Comparison of ENCODE assay signal across 8 cellular contexts in the genomic region with DNA sequence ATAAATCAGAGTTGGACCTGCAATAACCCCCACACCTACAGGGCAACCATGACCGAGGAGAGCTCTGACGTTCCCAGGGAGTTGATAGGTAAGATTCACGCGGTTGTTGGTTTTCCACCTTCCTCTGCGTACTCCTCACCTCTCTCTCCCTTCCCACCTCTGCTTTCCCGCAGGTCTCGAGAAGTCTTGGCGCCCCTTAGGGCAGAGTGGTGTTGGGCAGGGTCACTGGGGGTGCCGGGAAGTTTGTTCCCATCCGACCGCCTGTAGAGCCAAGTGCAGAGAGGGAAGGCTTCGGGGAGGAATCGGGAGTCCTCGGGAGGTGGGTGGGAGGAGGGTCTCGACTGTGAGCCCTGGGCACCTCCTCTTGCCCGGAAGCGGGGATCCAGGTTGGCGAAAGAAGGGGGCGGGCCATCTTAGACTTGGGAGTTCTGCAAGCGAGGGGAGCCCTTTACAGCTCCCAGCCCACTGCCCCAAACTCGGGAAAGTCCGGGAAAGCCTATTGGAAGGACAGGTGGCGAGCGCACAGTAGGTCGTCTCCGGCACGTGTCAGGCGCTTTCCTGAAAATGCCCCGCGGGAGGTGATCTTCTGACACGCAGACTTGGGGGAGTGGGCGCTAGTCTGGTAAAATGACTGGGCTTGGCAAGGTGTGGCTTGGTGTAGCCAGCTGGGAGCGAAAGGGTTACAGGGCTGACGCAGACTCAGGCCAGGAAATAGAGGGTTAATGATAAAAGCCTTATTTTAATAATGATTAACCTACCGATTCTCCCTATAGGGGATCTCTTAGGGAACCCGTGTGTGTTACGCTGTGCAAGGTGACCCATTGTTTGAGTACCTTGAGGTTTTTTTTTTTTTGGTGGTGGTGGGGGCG. TPM values are rescaled to one million over a fixed set of nuclear protein-coding genes. Genes with fewer than 3 reads are reported as not detected.
DNase-seq lines count a peak whose midpoint lies in the region; ATAC-seq and TF ChIP-seq lines count a peak whose summit lies in the region.

No MANE protein-coding gene starts in this region.

- H3K9ac ChIP-seq in mesendoderm (ENCODE audit: low read length) = peak overlapping the region; percentile 91

- ATAC-seq in HG02642 (IDR thresholded peaks at IDR 0.05; ENCODE audit: poor library complexity, unreplicated experiment) = peak; percentile 15

- peak overlapping the region; percentile 2 for H2BK5ac ChIP-seq in mesendoderm (ENCODE audit: low read length)

- H3K4ac ChIP-seq in mesendoderm (ENCODE audit: low read depth, low read length) = no peak overlapping the region

- intact Hi-C loops in Calu3 (cut with micrococcal nuclease; ENCODE audit: unreplicated experiment) (loop anchor here (1.0 to 5.0 kb wide), 4 partner anchors 31 to 147 kb away; no protein-coding TSS in a partner anchor), testis (cut with DNase I; ENCODE audit: low total_unique reads) (no loop called here)
- intact Hi-C loops in dendritic cell treated with granulocyte-macrophage colony-stimulating factor and Interleukin-4, amounts not matched to agents 40 ng/mL and 50 ng/mL, for 4 days (cut with micrococcal nuclease) = loop anchor here (5.0 kb wide), 1 partner anchor 207 kb away; no protein-coding TSS in a partner anchor

- H3K79me1 ChIP-seq in mesendoderm (ENCODE audit: low read length) = peaks cover 9% of the 10 kb centered on the region

- H3K27ac ChIP-seq in mesendoderm (ENCODE audit: low read depth, low read length) (peak overlapping the region; percentile 93), testis (peak overlapping the region; percentile 88)

- TF ChIP-seq CTCF in Calu3 (IDR thresholded peaks at IDR 0.05; ENCODE audit: unreplicated experiment) (no peak), testis (IDR thresholded peaks at IDR 0.05) (no peak)

- no peak overlapping the region for H4K5ac ChIP-seq in mesendoderm (ENCODE audit: low read length)

- peak overlapping the region; percentile 56 for H3K4me2 ChIP-seq in mesendoderm (ENCODE audit: low read length)

- H2BK120ac ChIP-seq in mesendoderm (ENCODE audit: low read depth, low read length) = no peak overlapping the region

- H3K4me3 Mint-ChIP-seq in Calu3 (ENCODE audit: low read depth, unreplicated experiment) = peak overlapping the region; percentile 76
- peak overlapping the region; percentile 89 for H3K4me3 Mint-ChIP-seq in T-helper 2 cell treated with Interferon-gamma antibody and Interleukin-4, amounts not matched to agents 5 μg/mL and 100 μg/mL, for 36 hours
- peak overlapping the region; percentile 91 for H3K4me3 Mint-ChIP-seq in dendritic cell treated with granulocyte-macrophage colony-stimulating factor and Interleukin-4, amounts not matched to agents 40 ng/mL and 50 ng/mL, for 4 days

- H3K56ac ChIP-seq in mesendoderm (ENCODE audit: low read length) = peak overlapping the region; percentile 79

- H3K4me3 ChIP-seq in mesendoderm (ENCODE audit: low read length) (peak overlapping the region; percentile 91), testis (peak overlapping the region; percentile 81 to 92)

- CTCF ChIA-PET in Calu3 (lab: Charles Lee) = interaction anchor here (0.6 to 4.9 kb wide), 52 partner anchors 8 to 619 kb away, joined by 3 to 107 read pairs (median 6); no protein-coding TSS in a partner anchor

- no peaks in the 10 kb centered on the region for H3K9me3 Mint-ChIP-seq in Calu3 (ENCODE audit: low read depth, unreplicated experiment)
- H3K9me3 Mint-ChIP-seq in T-helper 2 cell treated with Interferon-gamma antibody and Interleukin-4, amounts not matched to agents 5 μg/mL and 100 μg/mL, for 36 hours = no peaks in the 10 kb centered on the region
- no peaks in the 10 kb centered on the region for H3K9me3 Mint-ChIP-seq in dendritic cell treated with granulocyte-macrophage colony-stimulating factor and Interleukin-4, amounts not matched to agents 40 ng/mL and 50 ng/mL, for 4 days

- no peaks in the 10 kb centered on the region for H3K27me3 Mint-ChIP-seq in Calu3 (ENCODE audit: unreplicated experiment)
- H3K27me3 Mint-ChIP-seq in T-helper 2 cell treated with Interferon-gamma antibody and Interleukin-4, amounts not matched to agents 5 μg/mL and 100 μg/mL, for 36 hours (ENCODE audit: low read depth) = peaks cover 20% of the 10 kb centered on the region
- peaks cover 24% of the 10 kb centered on the region for H3K27me3 Mint-ChIP-seq in dendritic cell treated with granulocyte-macrophage colony-stimulating factor and Interleukin-4, amounts not matched to agents 40 ng/mL and 50 ng/mL, for 4 days

- H3K36me3 Mint-ChIP-seq in Calu3 (ENCODE audit: insufficient read depth, unreplicated experiment) = peaks cover 50% of the 10 kb centered on the region
- no peaks in the 10 kb centered on the region for H3K36me3 Mint-ChIP-seq in T-helper 2 cell treated with Interferon-gamma antibody and Interleukin-4, amounts not matched to agents 5 μg/mL and 100 μg/mL, for 36 hours (ENCODE audit: low read depth)
- peaks cover 31% of the 10 kb centered on the region for H3K36me3 Mint-ChIP-seq in dendritic cell treated with granulocyte-macrophage colony-stimulating factor and Interleukin-4, amounts not matched to agents 40 ng/mL and 50 ng/mL, for 4 days (ENCODE audit: low read depth)

- H3K23ac ChIP-seq in mesendoderm (ENCODE audit: low read length) = no peak overlapping the region

- H3K4me1 Mint-ChIP-seq in Calu3 (ENCODE audit: low read depth, unreplicated experiment) = peaks cover 56% of the 10 kb centered on the region
- peaks cover 20% of the 10 kb centered on the region for H3K4me1 Mint-ChIP-seq in T-helper 2 cell treated with Interferon-gamma antibody and Interleukin-4, amounts not matched to agents 5 μg/mL and 100 μg/mL, for 36 hours (ENCODE audit: low read depth)
- peaks cover 39% of the 10 kb centered on the region for H3K4me1 Mint-ChIP-seq in dendritic cell treated with granulocyte-macrophage colony-stimulating factor and Interleukin-4, amounts not matched to agents 40 ng/mL and 50 ng/mL, for 4 days (ENCODE audit: low read depth)

- no peak overlapping the region for H2AK5ac ChIP-seq in mesendoderm (ENCODE audit: low read length)

- WGBS in mesendoderm (ENCODE audit: extremely low coverage, insufficient coverage, low lambda C conversion rate) = no CpG with 5 or more reads among the region's 38 CpGs
- whole genome bisulfite sequencing in testis, 2 donors = 4% methylated on average over 27 to 38 of the region's 38 CpGs

- H3K18ac ChIP-seq in mesendoderm (ENCODE audit: low read length) = peak overlapping the region; percentile 51

- BruUV-seq in Calu3 (replicated peaks; lab: Mats Ljungman, UMichigan) = TSS peak; percentile 35

- H3K27me3 ChIP-seq in mesendoderm (ENCODE audit: insufficient read depth, low read length, poor library complexity) = no peaks in the 10 kb centered on the region
- H3K27me3 ChIP-seq in testis = no peaks in the 10 kb centered on the region

- no peak for TF ChIP-seq POLR2A in testis (IDR thresholded peaks at IDR 0.05)

- H3K79me2 ChIP-seq in mesendoderm (ENCODE audit: control insufficient read depth, insufficient read depth, low read length) = peaks cover 11% of the 10 kb centered on the region

- H3K27ac Mint-ChIP-seq in Calu3 (ENCODE audit: unreplicated experiment) = peak overlapping the region; percentile 90
- H3K27ac Mint-ChIP-seq in T-helper 2 cell treated with Interferon-gamma antibody and Interleukin-4, amounts not matched to agents 5 μg/mL and 100 μg/mL, for 36 hours = no peak overlapping the region
- peak overlapping the region; percentile 74 for H3K27ac Mint-ChIP-seq in dendritic cell treated with granulocyte-macrophage colony-stimulating factor and Interleukin-4, amounts not matched to agents 40 ng/mL and 50 ng/mL, for 4 days

- no peak overlapping the region for H4K8ac ChIP-seq in mesendoderm (ENCODE audit: low read depth, low read length)

- H2BK15ac ChIP-seq in mesendoderm (replicated peaks; ENCODE audit: low read depth) = no peak overlapping the region

- H3K4me1 ChIP-seq in mesendoderm (ENCODE audit: control insufficient read depth, low read depth, low read length) = peaks cover 12% of the 10 kb centered on the region
- peaks cover 20% of the 10 kb centered on the region for H3K4me1 ChIP-seq in testis

- no peaks in the 10 kb centered on the region for H3K9me3 ChIP-seq in testis

- DNase-seq in Calu3 = peak; percentile 78
- no peak for DNase-seq in T-helper 2 cell treated with Interferon-gamma antibody and Interleukin-4, amounts not matched to agents 5 μg/mL and 100 μg/mL, for 36 hours (ENCODE audit: low spot score)
- DNase-seq in mesendoderm = peak; percentile 70
- DNase-seq in testis = peak; percentile 46
- DNase-seq in SK-N-DZ (ENCODE audit: low spot score) = no peak
- no peak for DNase-seq in pons (ENCODE audit: low spot score)

- H3K36me3 ChIP-seq in mesendoderm (ENCODE audit: control insufficient read depth, insufficient read depth, low read length) (no peaks in the 10 kb centered on the region), testis (ENCODE audit: low read depth, missing control alignments) (no peaks in the 10 kb centered on the region)

RNA-seq across cellular contexts. Expression of a gene that starts 0.8 kb away (rescaled TPM):
- 88.4 and 92.4 TPM in 2 replicates for total RNA-seq in Calu3 (2022)
- 15.5 TPM for polyA plus RNA-seq in mesendoderm (2013, experiment 1 of 2)
- 18.4 TPM for polyA plus RNA-seq in mesendoderm (2013, experiment 2 of 2)
- 100 to 1,000 TPM; 108 to 120 TPM for total RNA-seq in testis
- polyA plus RNA-seq in testis (ENCODE audit: insufficient read depth, low read depth, low replicate concordance) = 39.4 TPM
- 6.1 and 6.8 TPM in 2 replicates for polyA plus RNA-seq in SK-N-DZ (2014; cell fraction: cytosol; rRNA removed)
- 4.8 and 6.5 TPM in 2 replicates for polyA plus RNA-seq in SK-N-DZ (2014; cell fraction: nucleus; rRNA removed)

Comparison
In these comparisons a context has a peak if more than half of its experiments do, and no peak if none do; other contexts are left out.
1. DNase-seq: peak in Calu3 (single experiment), mesendoderm (single experiment) and testis (single experiment); none in T-helper 2 cell treated with Interferon-gamma antibody and Interleukin-4, amounts not matched to agents 5 μg/mL and 100 μg/mL, for 36 hours (single experiment), SK-N-DZ (single experiment) and pons (single experiment).
2. Peak in every context shown above with its lines, with median percentiles within 50 percentile points of each other: H3K4me3 Mint-ChIP-seq.